Comparison of ENCODE assay signal across 11 cellular contexts in genomic region chr7:194996-195829, GRCh38. TPM values are rescaled to one million over a fixed set of nuclear protein-coding genes. Genes with fewer than 3 reads are reported as not detected.
A peak's percentile ranks its signal among the peaks of the same experiment; 100 is the strongest.
DNase-seq lines count a peak whose midpoint lies in the region; ATAC-seq and TF ChIP-seq lines count a peak whose summit lies in the region.
"Had no signal": no experiment of that assay in that cellular context is flagged by ENCODE, and none has a peak within 500 bp of the region (broad histone marks: within the 10 kb centered on the region; RNA-seq: fewer than 3 reads in every experiment).

No MANE protein-coding gene starts in this region.

- DNase-seq in right cardiac atrium (peak in 1 of 3 donors; percentile 64), cardiac septum (ENCODE audit: low spot score) (no peak), coronary artery (ENCODE audit: low spot score) (no peak), mesothelial cell of epicardium (ENCODE audit: low spot score in 2 of 2, unreplicated experiment in 2 of 2) (no peak), kidney glomerular epithelial cell (lab: John Stamatoyannopoulos, UW) (no peak)
- DNase-seq in T-helper 2 cell treated with Interferon-gamma antibody and Interleukin-4, amounts not matched to agents 5 μg/mL and 100 μg/mL, for 36 hours (ENCODE audit: low spot score) = no peak
- no peak for DNase-seq in activated effector memory CD4-positive, alpha-beta T cell treated with anti-CD3 and anti-CD28 coated beads, Interleukin-2, amount 50 U/mL, for 16 hours
- DNase-seq: activated naive CD4-positive, alpha-beta T cell; CD4-positive, CD25-positive, alpha-beta regulatory T cell; midbrain had no signal

- no peaks in the 10 kb centered on the region for H3K27me3 ChIP-seq in right cardiac atrium (ENCODE audit: control insufficient read depth, insufficient read depth)

- ATAC-seq in right cardiac atrium (no peak), HG02870 (IDR thresholded peaks at IDR 0.05; ENCODE audit: unreplicated experiment) (no peak)

- no peak overlapping the region for H3K27ac Mint-ChIP-seq in mesothelial cell of epicardium
- no peak overlapping the region for H3K27ac Mint-ChIP-seq in T-helper 2 cell treated with Interferon-gamma antibody and Interleukin-4, amounts not matched to agents 5 μg/mL and 100 μg/mL, for 36 hours

- no peaks in the 10 kb centered on the region for H3K9me3 ChIP-seq in right cardiac atrium (ENCODE audit: control insufficient read depth, low read length)

- peak overlapping the region; percentile 86 for H3K4me3 ChIP-seq in right cardiac atrium (ENCODE audit: low read length)
- peak overlapping the region; percentile 93 for H3K4me3 ChIP-seq in coronary artery

- H3K36me3 Mint-ChIP-seq in mesothelial cell of epicardium = peaks cover 13% of the 10 kb centered on the region
- no peaks in the 10 kb centered on the region for H3K36me3 Mint-ChIP-seq in T-helper 2 cell treated with Interferon-gamma antibody and Interleukin-4, amounts not matched to agents 5 μg/mL and 100 μg/mL, for 36 hours (ENCODE audit: low read depth)
- H3K36me3 Mint-ChIP-seq: CD4-positive, CD25-positive, alpha-beta regulatory T cell had no signal

- TF ChIP-seq CTCF in coronary artery (IDR thresholded peaks at IDR 0.05) (no peak), mesothelial cell of epicardium (IDR thresholded peaks at IDR 0.05; ENCODE audit: unreplicated experiment) (no peak)

- H3K27me3 Mint-ChIP-seq in mesothelial cell of epicardium (ENCODE audit: low read depth) = peaks cover 58% of the 10 kb centered on the region
- peaks cover 32% of the 10 kb centered on the region for H3K27me3 Mint-ChIP-seq in T-helper 2 cell treated with Interferon-gamma antibody and Interleukin-4, amounts not matched to agents 5 μg/mL and 100 μg/mL, for 36 hours (ENCODE audit: low read depth)

- intact Hi-C loops in right cardiac atrium (cut with DNase I) = loop anchor here in 1 of 4 donors (5.0 kb wide), 1 partner anchor 43 kb away; no protein-coding TSS in a partner anchor
- intact Hi-C loops in cardiac septum (cut with DNase I) = loop anchor here (5.0 kb wide), 1 partner anchor 37 kb away; no protein-coding TSS in a partner anchor

- H3K27ac ChIP-seq in right cardiac atrium (ENCODE audit: low read length) (no peak overlapping the region), coronary artery (peak overlapping the region in 1 of 2 donors; percentile 94)

- H3K4me1 Mint-ChIP-seq in mesothelial cell of epicardium = peaks cover 22% of the 10 kb centered on the region
- no peaks in the 10 kb centered on the region for H3K4me1 Mint-ChIP-seq in T-helper 2 cell treated with Interferon-gamma antibody and Interleukin-4, amounts not matched to agents 5 μg/mL and 100 μg/mL, for 36 hours (ENCODE audit: low read depth)

- peak overlapping the region; percentile 65 for H3K4me3 Mint-ChIP-seq in mesothelial cell of epicardium
- H3K4me3 Mint-ChIP-seq in T-helper 2 cell treated with Interferon-gamma antibody and Interleukin-4, amounts not matched to agents 5 μg/mL and 100 μg/mL, for 36 hours = no peak overlapping the region

- 76% methylated on average over 33 of the region's 33 CpGs for WGBS in right cardiac atrium

- H3K4me1 ChIP-seq in right cardiac atrium (ENCODE audit: control insufficient read depth, insufficient read depth, low read length) = no peaks in the 10 kb centered on the region

- no peaks in the 10 kb centered on the region for H3K9me3 Mint-ChIP-seq in mesothelial cell of epicardium
- no peaks in the 10 kb centered on the region for H3K9me3 Mint-ChIP-seq in T-helper 2 cell treated with Interferon-gamma antibody and Interleukin-4, amounts not matched to agents 5 μg/mL and 100 μg/mL, for 36 hours

RNA-seq across cellular contexts. Expression of gene FAM20C, which starts 2.8 kb away (rescaled TPM):
- total RNA-seq in right cardiac atrium = 10 to 100 TPM; 25.3 to 46.3 (median 33.9) TPM
- 17.6 TPM for polyA plus RNA-seq in right cardiac atrium
- 30.2 TPM for total RNA-seq in cardiac septum
- total RNA-seq in mesothelial cell of epicardium = 16.7 to 18.3 TPM (median 17.8 TPM) in 3 replicates
- total RNA-seq: CD4-positive, CD25-positive, alpha-beta regulatory T cell had no signal
- polyA plus RNA-seq: CD4-positive, CD25-positive, alpha-beta regulatory T cell had no signal
